Comparison of ENCODE assay signal across 1 cellular context in genomic region chr20:24494460-24494920, GRCh38.
TF ChIP-seq lines count a peak whose summit lies in the region.

No MANE protein-coding gene starts in this region.

TF ChIP-seq in GM23338, 12 proteins besides CTCF, POLR2A, EP300 and RAD21:
- TF ChIP-seq EZH2 (IDR thresholded peaks at IDR 0.05; ENCODE audit: low read depth, unreplicated experiment) (no peak), POLR2AphosphoS5 (IDR thresholded peaks at IDR 0.05; ENCODE audit: low read depth) (no peak), EZH2phosphoT487 (IDR thresholded peaks at IDR 0.05; ENCODE audit: unreplicated experiment) (no peak), REST (IDR thresholded peaks at IDR 0.05; ENCODE audit: unreplicated experiment) (no peak), CREB1 (CRISPR knock-in tag; IDR thresholded peaks at IDR 0.05; ENCODE audit: low read depth) (no peak), NANOG (IDR thresholded peaks at IDR 0.05; ENCODE audit: borderline replicate concordance) (no peak), ZNF331 (CRISPR knock-in tag; IDR thresholded peaks at IDR 0.05; ENCODE audit: low read depth) (no peak), STAT1 (IDR thresholded peaks at IDR 0.05; ENCODE audit: unreplicated experiment) (no peak), ZNF114 (CRISPR knock-in tag; IDR thresholded peaks at IDR 0.05) (no peak)
- TF ChIP-seq, protein P1, sequence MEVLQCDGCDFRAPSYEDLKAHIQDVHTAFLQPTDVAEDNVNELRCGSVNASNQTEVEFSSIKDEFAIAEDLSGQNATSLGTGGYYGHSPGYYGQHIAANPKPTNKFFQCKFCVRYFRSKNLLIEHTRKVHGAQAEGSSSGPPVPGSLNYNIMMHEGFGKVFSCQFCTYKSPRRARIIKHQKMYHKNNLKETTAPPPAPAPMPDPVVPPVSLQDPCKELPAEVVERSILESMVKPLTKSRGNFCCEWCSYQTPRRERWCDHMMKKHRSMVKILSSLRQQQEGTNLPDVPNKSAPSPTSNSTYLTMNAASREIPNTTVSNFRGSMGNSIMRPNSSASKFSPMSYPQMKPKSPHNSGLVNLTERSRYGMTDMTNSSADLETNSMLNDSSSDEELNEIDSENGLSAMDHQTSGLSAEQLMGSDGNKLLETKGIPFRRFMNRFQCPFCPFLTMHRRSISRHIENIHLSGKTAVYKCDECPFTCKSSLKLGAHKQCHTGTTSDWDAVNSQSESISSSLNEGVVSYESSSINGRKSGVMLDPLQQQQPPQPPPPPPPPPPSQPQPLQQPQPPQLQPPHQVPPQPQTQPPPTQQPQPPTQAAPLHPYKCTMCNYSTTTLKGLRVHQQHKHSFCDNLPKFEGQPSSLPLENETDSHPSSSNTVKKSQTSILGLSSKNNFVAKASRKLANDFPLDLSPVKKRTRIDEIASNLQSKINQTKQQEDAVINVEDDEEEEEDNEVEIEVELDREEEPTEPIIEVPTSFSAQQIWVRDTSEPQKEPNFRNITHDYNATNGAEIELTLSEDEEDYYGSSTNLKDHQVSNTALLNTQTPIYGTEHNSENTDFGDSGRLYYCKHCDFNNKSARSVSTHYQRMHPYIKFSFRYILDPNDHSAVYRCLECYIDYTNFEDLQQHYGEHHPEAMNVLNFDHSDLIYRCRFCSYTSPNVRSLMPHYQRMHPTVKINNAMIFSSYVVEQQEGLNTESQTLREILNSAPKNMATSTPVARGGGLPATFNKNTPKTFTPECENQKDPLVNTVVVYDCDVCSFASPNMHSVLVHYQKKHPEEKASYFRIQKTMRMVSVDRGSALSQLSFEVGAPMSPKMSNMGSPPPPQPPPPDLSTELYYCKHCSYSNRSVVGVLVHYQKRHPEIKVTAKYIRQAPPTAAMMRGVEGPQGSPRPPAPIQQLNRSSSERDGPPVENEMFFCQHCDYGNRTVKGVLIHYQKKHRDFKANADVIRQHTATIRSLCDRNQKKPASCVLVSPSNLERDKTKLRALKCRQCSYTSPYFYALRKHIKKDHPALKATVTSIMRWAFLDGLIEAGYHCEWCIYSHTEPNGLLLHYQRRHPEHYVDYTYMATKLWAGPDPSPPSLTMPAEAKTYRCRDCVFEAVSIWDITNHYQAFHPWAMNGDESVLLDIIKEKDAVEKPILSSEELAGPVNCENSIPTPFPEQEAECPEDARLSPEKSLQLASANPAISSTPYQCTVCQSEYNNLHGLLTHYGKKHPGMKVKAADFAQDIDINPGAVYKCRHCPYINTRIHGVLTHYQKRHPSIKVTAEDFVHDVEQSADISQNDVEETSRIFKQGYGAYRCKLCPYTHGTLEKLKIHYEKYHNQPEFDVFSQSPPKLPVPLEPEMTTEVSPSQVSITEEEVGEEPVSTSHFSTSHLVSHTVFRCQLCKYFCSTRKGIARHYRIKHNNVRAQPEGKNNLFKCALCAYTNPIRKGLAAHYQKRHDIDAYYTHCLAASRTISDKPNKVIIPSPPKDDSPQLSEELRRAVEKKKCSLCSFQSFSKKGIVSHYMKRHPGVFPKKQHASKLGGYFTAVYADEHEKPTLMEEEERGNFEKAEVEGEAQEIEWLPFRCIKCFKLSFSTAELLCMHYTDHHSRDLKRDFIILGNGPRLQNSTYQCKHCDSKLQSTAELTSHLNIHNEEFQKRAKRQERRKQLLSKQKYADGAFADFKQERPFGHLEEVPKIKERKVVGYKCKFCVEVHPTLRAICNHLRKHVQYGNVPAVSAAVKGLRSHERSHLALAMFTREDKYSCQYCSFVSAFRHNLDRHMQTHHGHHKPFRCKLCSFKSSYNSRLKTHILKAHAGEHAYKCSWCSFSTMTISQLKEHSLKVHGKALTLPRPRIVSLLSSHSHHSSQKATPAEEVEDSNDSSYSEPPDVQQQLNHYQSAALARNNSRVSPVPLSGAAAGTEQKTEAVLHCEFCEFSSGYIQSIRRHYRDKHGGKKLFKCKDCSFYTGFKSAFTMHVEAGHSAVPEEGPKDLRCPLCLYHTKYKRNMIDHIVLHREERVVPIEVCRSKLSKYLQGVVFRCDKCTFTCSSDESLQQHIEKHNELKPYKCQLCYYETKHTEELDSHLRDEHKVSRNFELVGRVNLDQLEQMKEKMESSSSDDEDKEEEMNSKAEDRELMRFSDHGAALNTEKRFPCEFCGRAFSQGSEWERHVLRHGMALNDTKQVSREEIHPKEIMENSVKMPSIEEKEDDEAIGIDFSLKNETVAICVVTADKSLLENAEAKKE (CRISPR knock-in tag; IDR thresholded peaks at IDR 0.05): no peak
- TF ChIP-seq, protein P2, sequence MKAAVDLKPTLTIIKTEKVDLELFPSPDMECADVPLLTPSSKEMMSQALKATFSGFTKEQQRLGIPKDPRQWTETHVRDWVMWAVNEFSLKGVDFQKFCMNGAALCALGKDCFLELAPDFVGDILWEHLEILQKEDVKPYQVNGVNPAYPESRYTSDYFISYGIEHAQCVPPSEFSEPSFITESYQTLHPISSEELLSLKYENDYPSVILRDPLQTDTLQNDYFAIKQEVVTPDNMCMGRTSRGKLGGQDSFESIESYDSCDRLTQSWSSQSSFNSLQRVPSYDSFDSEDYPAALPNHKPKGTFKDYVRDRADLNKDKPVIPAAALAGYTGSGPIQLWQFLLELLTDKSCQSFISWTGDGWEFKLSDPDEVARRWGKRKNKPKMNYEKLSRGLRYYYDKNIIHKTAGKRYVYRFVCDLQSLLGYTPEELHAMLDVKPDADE (IDR thresholded peaks at IDR 0.05): no peak
